Comparison of ENCODE assay signal across 8 cellular contexts in genomic region chr7:55952352-55952671, GRCh38. TPM values are rescaled to one million over a fixed set of nuclear protein-coding genes. Genes with fewer than 3 reads are reported as not detected.
A peak's percentile ranks its signal among the peaks of the same experiment; 100 is the strongest.
DNase-seq lines count a peak whose midpoint lies in the region; ATAC-seq, FAIRE-seq and TF ChIP-seq lines count a peak whose summit lies in the region.
"Not testable (repeated sequence)": the region's sequence is repeated elsewhere in the genome, so short reads cannot be mapped to it uniquely, and the experiment has no call there.

No MANE protein-coding gene starts in this region.

- H2AK5ac ChIP-seq in IMR-90 (ENCODE audit: low read depth, low read length): not testable (repeated sequence)

- peaks cover 7 to 15% of the 10 kb centered on the region in 2 experiments; a peak in 3 of 4 replicates for H3K79me1 ChIP-seq in IMR-90 (ENCODE audit: low read depth in 1 of 2, low read length in 2 of 2)

- not testable (repeated sequence) for BruUV-seq in IMR-90 (replicated peaks; lab: Mats Ljungman, UMichigan); endothelial cell of umbilical vein (replicated peaks; lab: Mats Ljungman, UMichigan)

- dilution Hi-C loops in IMR-90 (cut with HindIII; ENCODE audit: low sequenced_read_pairs, unreplicated experiment); endothelial cell of umbilical vein (cut with MboI; ENCODE audit: extremely low pct_ligation_motif_present, low sequenced_read_pairs); keratinocyte (cut with MboI; ENCODE audit: extremely low pct_ligation_motif_present, low sequenced_read_pairs): not testable (repeated sequence)

- TF ChIP-seq CTCF in IMR-90 (conservative IDR thresholded peaks at IDR 0.05; ENCODE audit: low read depth, low read length); endothelial cell of umbilical vein (IDR thresholded peaks at IDR 0.05; ENCODE audit: extremely low read depth in 1 of 2, insufficient read depth in 1 of 2, low read depth in 1 of 2, low read length in 2 of 2); keratinocyte (optimal IDR thresholded peaks at IDR 0.05 in 1 of 3, IDR thresholded peaks at IDR 0.05 in 1 of 3, conservative IDR thresholded peaks at IDR 0.05 in 1 of 3; ENCODE audit: extremely low read depth in 1 of 3, insufficient read depth in 2 of 3, low read length in 3 of 3); neural crest cell (conservative IDR thresholded peaks at IDR 0.05); stomach (IDR thresholded peaks at IDR 0.05): not testable (repeated sequence)

- peak overlapping the region; percentile 46; the same call in 1 of the 2 replicates for H4K91ac ChIP-seq in IMR-90 (ENCODE audit: insufficient read depth, low read depth, low read length)

- TF ChIP-seq EP300 in stomach (IDR thresholded peaks at IDR 0.05): not testable (repeated sequence)

- POLR2A ChIA-PET in IMR-90 (lab: Charles Lee; ENCODE audit: unreplicated experiment); endothelial cell of umbilical vein (lab: Charles Lee): not testable (repeated sequence)

- H3K23ac ChIP-seq in IMR-90 (ENCODE audit: low read depth, low read length): not testable (repeated sequence)

- H2BK20ac ChIP-seq in IMR-90 (ENCODE audit: low read depth, low read length): not testable (repeated sequence)

- not testable (repeated sequence) for H3K27me3 Mint-ChIP-seq in T-helper 17 cell; neural crest cell (ENCODE audit: low read depth)

- peaks cover 14% of the 10 kb centered on the region for H3K79me2 ChIP-seq in endothelial cell of umbilical vein (ENCODE audit: control insufficient read depth, insufficient read depth, low read length)
- H3K79me2 ChIP-seq in keratinocyte (ENCODE audit: control insufficient read depth, insufficient read depth, low read length): peaks cover 21% of the 10 kb centered on the region

- H2BK120ac ChIP-seq in IMR-90 (ENCODE audit: low read depth, low read length): not testable (repeated sequence)

- peak overlapping the region; percentile 41 for H3K4ac ChIP-seq in IMR-90 (ENCODE audit: low read depth, low read length)

- peak overlapping the region; percentile 73 to 89 (median 81) for H3K27ac ChIP-seq in BLaER1 treated with 17β-estradiol and CSF1 and Interleukin-3, amounts not matched to agents 10 nM and 100 nM
- H3K27ac ChIP-seq in IMR-90 (ENCODE audit: insufficient read depth, low read length) (peak overlapping the region; percentile 10), endothelial cell of umbilical vein (ENCODE audit: insufficient read depth, low read depth, low read length) (peak overlapping the region; percentile 55), keratinocyte (ENCODE audit: control insufficient read depth, insufficient read depth, low read length) (peak overlapping the region; percentile 91), stomach (peak overlapping the region; percentile 47 to 90 (median 88))

- peaks cover 0 to 31% (median 8%) of the 10 kb centered on the region in 11 experiments; a peak in 6 of 22 replicates for H4K20me1 ChIP-seq in BLaER1 treated with 17β-estradiol and CSF1 and Interleukin-3, amounts not matched to agents 10 nM and 100 nM
- H4K20me1 ChIP-seq in IMR-90 (ENCODE audit: insufficient read depth, low read length); endothelial cell of umbilical vein (replicated peaks; ENCODE audit: control insufficient read depth, extremely low read depth, insufficient read depth, low read length); keratinocyte (ENCODE audit: control insufficient read depth, extremely low read depth, insufficient read depth, low read length): not testable (repeated sequence)

- WGBS in IMR-90 (ENCODE audit: extremely low coverage in 2 of 2, insufficient read length in 1 of 2), 2 experiments: 86% methylated on average over 5 of the region's 19 CpGs; no CpG with 5 or more reads in 1 of the 2 experiments
- 29 to 40% (median 36%) methylated on average over 19 of the region's 19 CpGs for WGBS in stomach, 5 donors

- H2AFZ ChIP-seq in IMR-90 (replicated peaks; ENCODE audit: low read length, poor library complexity) (peak overlapping the region; percentile 94), endothelial cell of umbilical vein (ENCODE audit: low read depth, low read length) (peak overlapping the region; percentile 79), keratinocyte (ENCODE audit: control insufficient read depth, low read length) (peak overlapping the region; percentile 89)

- H3K4me3 ChIP-seq in BLaER1 treated with 17β-estradiol and CSF1 and Interleukin-3, amounts not matched to agents 10 nM and 100 nM: peak overlapping the region; percentile 83 to 99 (median 94)
- H3K4me3 ChIP-seq in IMR-90 (ENCODE audit: insufficient read depth, low read depth, low read length) (peak overlapping the region; percentile 70), adipocyte (ENCODE audit: low read length) (peak overlapping the region; percentile 97), endothelial cell of umbilical vein (replicated peaks in 1 of 3; ENCODE audit: insufficient read depth in 1 of 3, low read depth in 1 of 3, low read length in 3 of 3) (peak overlapping the region; percentile 83 to 88 (median 84)), keratinocyte (ENCODE audit: control insufficient read depth in 2 of 3, extremely low read depth in 1 of 3, insufficient read depth in 2 of 3, low read depth in 1 of 3, low read length in 3 of 3) (peak overlapping the region; percentile 78 to 99 (median 99)), stomach (peak overlapping the region; percentile 79 to 98 (median 87))

- not testable (repeated sequence) for H2BK15ac ChIP-seq in IMR-90 (ENCODE audit: low read depth, low read length)

- H3K36me3 Mint-ChIP-seq in T-helper 17 cell (ENCODE audit: low read depth): not testable (repeated sequence)
- peaks cover 13% of the 10 kb centered on the region for H3K36me3 Mint-ChIP-seq in neural crest cell (ENCODE audit: low read depth)

- peak overlapping the region; percentile 80 to 96 (median 88) for H3K9ac ChIP-seq in BLaER1 treated with 17β-estradiol and CSF1 and Interleukin-3, amounts not matched to agents 10 nM and 100 nM
- H3K9ac ChIP-seq in IMR-90 (ENCODE audit: low read depth, low read length): peak overlapping the region; percentile 79
- H3K9ac ChIP-seq in adipocyte (ENCODE audit: low read length): peak overlapping the region; percentile 93
- peak overlapping the region; percentile 78 for H3K9ac ChIP-seq in endothelial cell of umbilical vein (replicated peaks; ENCODE audit: extremely low read depth, insufficient read depth, low read length)
- H3K9ac ChIP-seq in keratinocyte (ENCODE audit: control insufficient read depth, extremely low read depth, insufficient read depth, low read length): peak overlapping the region; percentile 98

- H3K4me3 Mint-ChIP-seq in T-helper 17 cell (peak overlapping the region; percentile 97), neural crest cell (peak overlapping the region; percentile 98)

- peaks cover 15% of the 10 kb centered on the region for H3K4me1 Mint-ChIP-seq in T-helper 17 cell
- peaks cover 13% of the 10 kb centered on the region for H3K4me1 Mint-ChIP-seq in neural crest cell

- H3K9me3 Mint-ChIP-seq in neural crest cell: not testable (repeated sequence)

- TF ChIP-seq RAD21 in IMR-90 (IDR thresholded peaks at IDR 0.05; ENCODE audit: low read length): not testable (repeated sequence)

- CTCF ChIA-PET in IMR-90 (lab: Yijun Ruan, JAX); endothelial cell of umbilical vein (lab: Charles Lee): not testable (repeated sequence)

- FAIRE-seq in endothelial cell of umbilical vein (lab: Jason Lieb, UNC); keratinocyte (lab: Jason Lieb, UNC): not testable (repeated sequence)

- in situ Hi-C loops in IMR-90 (cut with MboI; ENCODE audit: low sequenced_read_pairs): loop anchor here (10.0 to 25.0 kb wide), 3 partner anchors 308 to 665 kb away; no protein-coding TSS in a partner anchor

- H4K5ac ChIP-seq in IMR-90 (ENCODE audit: low read depth, low read length): peak overlapping the region; percentile 79

- peak overlapping the region; percentile 67; the same call in 1 of the 2 replicates for H3K14ac ChIP-seq in IMR-90 (replicated peaks; ENCODE audit: low read depth, low read length)

- H4K8ac ChIP-seq in IMR-90 (ENCODE audit: low read depth in 2 of 2, low read length in 2 of 2): peak overlapping the region; percentile 79 to 90

- DNase-seq in IMR-90; T-helper 17 cell; adipocyte (ENCODE audit: low read depth); endothelial cell of umbilical vein (ENCODE audit: low read depth, low spot score); keratinocyte (ENCODE audit: low read depth, low spot score); neural crest cell (ENCODE audit: low read depth, low spot score); stomach: not testable (repeated sequence)

- not testable (repeated sequence) for TF ChIP-seq POLR2A in IMR-90 (IDR thresholded peaks at IDR 0.05; ENCODE audit: low read depth, low read length); endothelial cell of umbilical vein (IDR thresholded peaks at IDR 0.05; ENCODE audit: low read depth, low read length); stomach (IDR thresholded peaks at IDR 0.05)

- not testable (repeated sequence) for H3K27me3 ChIP-seq in BLaER1 treated with 17β-estradiol and CSF1 and Interleukin-3, amounts not matched to agents 10 nM and 100 nM; IMR-90 (ENCODE audit: control insufficient read depth, insufficient read depth, low read length); adipocyte (replicated peaks; ENCODE audit: control insufficient read depth, insufficient read depth, low read length); endothelial cell of umbilical vein (ENCODE audit: control insufficient read depth in 2 of 2, insufficient read depth in 2 of 2, low read length in 2 of 2); keratinocyte (ENCODE audit: control insufficient read depth, extremely low read depth, insufficient read depth, low read length); stomach

- not testable (repeated sequence) for ATAC-seq in IMR-90 (ENCODE audit: low read depth); T-helper 17 cell

- not testable (repeated sequence) for H3K9me3 ChIP-seq in BLaER1 treated with 17β-estradiol and CSF1 and Interleukin-3, amounts not matched to agents 10 nM and 100 nM (replicated peaks in 1 of 11); IMR-90 (ENCODE audit: control insufficient read depth, insufficient read depth, low read length); T-helper 17 cell (ENCODE audit: control insufficient read depth, low read length, poor library complexity, severe bottlenecking); adipocyte (ENCODE audit: control insufficient read depth, low read length); endothelial cell of umbilical vein (replicated peaks; ENCODE audit: control insufficient read depth, insufficient read depth, low read length); keratinocyte (ENCODE audit: control insufficient read depth, low read depth, low read length); stomach

- H3K9me1 ChIP-seq in IMR-90 (ENCODE audit: insufficient read depth, low read length); endothelial cell of umbilical vein (replicated peaks; ENCODE audit: control insufficient read depth, extremely low read depth, insufficient read depth, low read length); keratinocyte (ENCODE audit: control insufficient read depth, extremely low read depth, insufficient read depth, low read length): not testable (repeated sequence)

- peaks cover 0 to 15% (median 10%) of the 10 kb centered on the region in 10 experiments; a peak in 13 of 20 replicates for H3K4me1 ChIP-seq in BLaER1 treated with 17β-estradiol and CSF1 and Interleukin-3, amounts not matched to agents 10 nM and 100 nM
- H3K4me1 ChIP-seq in IMR-90 (ENCODE audit: control insufficient read depth, insufficient read depth, low read length); adipocyte (ENCODE audit: control insufficient read depth, insufficient read depth, low read length); endothelial cell of umbilical vein (ENCODE audit: control insufficient read depth, extremely low read depth, insufficient read depth, low read length); keratinocyte (ENCODE audit: control insufficient read depth, extremely low read depth, insufficient read depth, low read length): not testable (repeated sequence)
- peaks cover 9 to 23% (median 11%) of the 10 kb centered on the region in 4 donors for H3K4me1 ChIP-seq in stomach

- H3K18ac ChIP-seq in IMR-90 (ENCODE audit: low read depth, low read length): not testable (repeated sequence)

- peak overlapping the region; percentile 86 for H2AK9ac ChIP-seq in IMR-90 (replicated peaks; ENCODE audit: low read depth, low read length, poor library complexity)

- peaks cover 32 to 45% (median 40%) of the 10 kb centered on the region in 11 experiments for H3K36me3 ChIP-seq in BLaER1 treated with 17β-estradiol and CSF1 and Interleukin-3, amounts not matched to agents 10 nM and 100 nM
- not testable (repeated sequence) for H3K36me3 ChIP-seq in IMR-90 (ENCODE audit: control insufficient read depth, insufficient read depth, low read length); adipocyte (ENCODE audit: control insufficient read depth, insufficient read depth, low read length, severe bottlenecking); endothelial cell of umbilical vein (ENCODE audit: control insufficient read depth in 2 of 2, extremely low read depth in 1 of 2, insufficient read depth in 2 of 2, low read length in 2 of 2)
- H3K36me3 ChIP-seq in keratinocyte (ENCODE audit: control insufficient read depth in 2 of 2, extremely low read depth in 1 of 2, insufficient read depth in 2 of 2, low read length in 2 of 2): peaks cover 12 to 14% of the 10 kb centered on the region in 2 experiments
- H3K36me3 ChIP-seq in stomach: peaks cover 5 to 36% (median 35%) of the 10 kb centered on the region in 4 donors

- H3K4me2 ChIP-seq in BLaER1 treated with 17β-estradiol and CSF1 and Interleukin-3, amounts not matched to agents 10 nM and 100 nM: peak overlapping the region; percentile 86 to 98 (median 91)
- H3K4me2 ChIP-seq in IMR-90 (ENCODE audit: low read depth, low read length) (peak overlapping the region; percentile 89), endothelial cell of umbilical vein (ENCODE audit: insufficient read depth, low read length) (peak overlapping the region; percentile 62), keratinocyte (ENCODE audit: control insufficient read depth, extremely low read depth, insufficient read depth, low read depth, low read length) (peak overlapping the region; percentile 46)

- peak overlapping the region; percentile 94 for H3K27ac Mint-ChIP-seq in T-helper 17 cell
- peak overlapping the region; percentile 95 for H3K27ac Mint-ChIP-seq in neural crest cell (ENCODE audit: unreplicated experiment)

- not testable (repeated sequence) for H2BK5ac ChIP-seq in IMR-90 (ENCODE audit: low read depth, low read length, poor library complexity, severe bottlenecking)

- not testable (repeated sequence) for H3K56ac ChIP-seq in IMR-90 (ENCODE audit: extremely low read depth, insufficient read depth, low read length)

- intact Hi-C loops in IMR-90 (cut with micrococcal nuclease): loop anchor here (5.0 kb wide), 1 partner anchor 65 kb away; the partner anchor contains the start of gene ZNF713
- intact Hi-C loops in endothelial cell of umbilical vein (cut with micrococcal nuclease): not testable (repeated sequence)
- intact Hi-C loops in stomach (cut with DNase I; ENCODE audit: low total_unique reads): loop anchor here (10.0 kb wide), 1 partner anchor 68 kb away; the partner anchor contains the start of gene ZNF713

RNA-seq across cellular contexts. Expression of gene MRPS17, which starts 0.6 kb away (rescaled TPM):
- total RNA-seq in IMR-90 (2012; rRNA removed) (15.2 and 21.1 TPM in 2 replicates), T-helper 17 cell (1 to 10 TPM; 6.8 to 9.5 TPM), endothelial cell of umbilical vein (19.5 TPM in 2 replicates), neural crest cell (20.3 and 22.5 TPM in 2 replicates), stomach (10 to 100 TPM in 1 of 5 donors, 1 to 10 TPM in 2, not detected in 2; 1.0 to 10.3 (median 2.3) TPM)
- polyA plus RNA-seq in IMR-90 (2012; rRNA removed) (8.9 and 9.9 TPM in 2 replicates), endothelial cell of umbilical vein (11.1 and 11.8 TPM in 2 replicates), keratinocyte (20.2 to 40.8 TPM (median 30.7 TPM) in 3 replicates), stomach (10 to 100 TPM; 11.0 to 15.0 (median 14.5) TPM)
- 4.4 and 6.9 TPM in 2 replicates for polyA plus RNA-seq in IMR-90 (2012; cell fraction: cytosol; rRNA removed)
- polyA plus RNA-seq in IMR-90 (2012; cell fraction: nucleus; rRNA removed; ENCODE audit: low replicate concordance): 0.82 and 3.6 TPM in 2 replicates
- polyA plus RNA-seq in endothelial cell of umbilical vein (2011; cell fraction: cytosol; rRNA removed): 14.6 and 15.8 TPM in 2 replicates
- 5.5 and 5.8 TPM in 2 replicates for polyA plus RNA-seq in endothelial cell of umbilical vein (2011; cell fraction: nucleus; rRNA removed)
- polyA plus RNA-seq in endothelial cell of umbilical vein (2012): 20.9 and 29.7 TPM in 2 replicates
- polyA minus RNA-seq in endothelial cell of umbilical vein (8.4 and 8.8 TPM in 2 replicates), keratinocyte (5.7 to 9.4 TPM (median 7.9 TPM) in 3 replicates)
- polyA minus RNA-seq in endothelial cell of umbilical vein (2011; cell fraction: cytosol; rRNA and poly(A)+ RNA removed): 7.3 TPM
- 2.0 and 4.4 TPM in 2 replicates for polyA minus RNA-seq in endothelial cell of umbilical vein (2011; cell fraction: nucleus; rRNA and poly(A)+ RNA removed)
- polyA plus RNA-seq in keratinocyte (2011; ENCODE audit: low read depth): 16.4 TPM
- 17.4 and 32.5 TPM in 2 replicates for polyA plus RNA-seq in keratinocyte (2011; cell fraction: cytosol; rRNA removed)
- 15.2 and 16.3 TPM in 2 replicates for polyA plus RNA-seq in keratinocyte (2011; cell fraction: nucleus; rRNA removed)
- polyA plus RNA-seq in keratinocyte (2012; ENCODE audit: low replicate concordance): 28.0 and 33.3 TPM in 2 replicates
- polyA minus RNA-seq in keratinocyte (2011; cell fraction: cytosol; rRNA and poly(A)+ RNA removed): 8.1 TPM
- 5.3 and 5.5 TPM in 2 replicates for polyA minus RNA-seq in keratinocyte (2011; cell fraction: nucleus; rRNA and poly(A)+ RNA removed)

RNA-seq across cellular contexts. Expression of gene NIPSNAP2, which starts 12.1 kb away (rescaled TPM):
- total RNA-seq in IMR-90 (2012; rRNA removed): 42.8 and 53.0 TPM in 2 replicates
- 30.4 and 33.7 TPM in 2 replicates for polyA plus RNA-seq in IMR-90 (2012; rRNA removed)
- polyA plus RNA-seq in IMR-90 (2012; cell fraction: cytosol; rRNA removed): 9.8 and 10.9 TPM in 2 replicates
- 5.9 and 24.1 TPM in 2 replicates for polyA plus RNA-seq in IMR-90 (2012; cell fraction: nucleus; rRNA removed; ENCODE audit: low replicate concordance)
- total RNA-seq in T-helper 17 cell: 10 to 100 TPM; 32.7 to 42.5 TPM
- 50.5 and 53.6 TPM in 2 replicates for total RNA-seq in endothelial cell of umbilical vein
- 23.7 and 29.7 TPM in 2 replicates for polyA plus RNA-seq in endothelial cell of umbilical vein
- 35.3 and 39.2 TPM in 2 replicates for polyA plus RNA-seq in endothelial cell of umbilical vein (2011; cell fraction: cytosol; rRNA removed)
- polyA plus RNA-seq in endothelial cell of umbilical vein (2011; cell fraction: nucleus; rRNA removed): 26.0 and 31.1 TPM in 2 replicates
- polyA plus RNA-seq in endothelial cell of umbilical vein (2012): 32.6 and 43.8 TPM in 2 replicates
- 31.0 and 35.9 TPM in 2 replicates for polyA minus RNA-seq in endothelial cell of umbilical vein
- polyA minus RNA-seq in endothelial cell of umbilical vein (2011; cell fraction: cytosol; rRNA and poly(A)+ RNA removed): 23.7 TPM
- 30.4 and 39.2 TPM in 2 replicates for polyA minus RNA-seq in endothelial cell of umbilical vein (2011; cell fraction: nucleus; rRNA and poly(A)+ RNA removed)
- polyA plus RNA-seq in keratinocyte: 39.5 to 64.7 TPM (median 45.6 TPM) in 3 replicates
- polyA plus RNA-seq in keratinocyte (2011; ENCODE audit: low read depth): 8.1 TPM
- 37.9 and 60.5 TPM in 2 replicates for polyA plus RNA-seq in keratinocyte (2011; cell fraction: cytosol; rRNA removed)
- polyA plus RNA-seq in keratinocyte (2011; cell fraction: nucleus; rRNA removed): 17.1 and 18.5 TPM in 2 replicates
- 17.3 and 33.1 TPM in 2 replicates for polyA plus RNA-seq in keratinocyte (2012; ENCODE audit: low replicate concordance)
- polyA minus RNA-seq in keratinocyte: 9.9 to 44.1 TPM (median 21.9 TPM) in 3 replicates
- polyA minus RNA-seq in keratinocyte (2011; cell fraction: cytosol; rRNA and poly(A)+ RNA removed): 23.4 TPM
- polyA minus RNA-seq in keratinocyte (2011; cell fraction: nucleus; rRNA and poly(A)+ RNA removed): 9.2 and 11.8 TPM in 2 replicates
- 51.2 and 54.3 TPM in 2 replicates for total RNA-seq in neural crest cell
- total RNA-seq in stomach: 100 to 1,000 TPM in 1 of 5 donors, 10 to 100 TPM in 4; 38.8 to 133 (median 63.4) TPM
- 10 to 100 TPM; 35.6 to 70.7 (median 57.0) TPM for polyA plus RNA-seq in stomach

Comparison
In these comparisons a context has a peak if more than half of its experiments do, and no peak if none do; other contexts are left out.
1. H3K27ac ChIP-seq: peak in every context shown above with its lines; median percentile 91 in keratinocyte; 88 in stomach; 81 in BLaER1 treated with 17β-estradiol and CSF1 and Interleukin-3, amounts not matched to agents 10 nM and 100 nM; 55 in endothelial cell of umbilical vein; 10 in IMR-90.